9 cellular contexts compared by ENCODE assay signal in the genomic region with DNA sequence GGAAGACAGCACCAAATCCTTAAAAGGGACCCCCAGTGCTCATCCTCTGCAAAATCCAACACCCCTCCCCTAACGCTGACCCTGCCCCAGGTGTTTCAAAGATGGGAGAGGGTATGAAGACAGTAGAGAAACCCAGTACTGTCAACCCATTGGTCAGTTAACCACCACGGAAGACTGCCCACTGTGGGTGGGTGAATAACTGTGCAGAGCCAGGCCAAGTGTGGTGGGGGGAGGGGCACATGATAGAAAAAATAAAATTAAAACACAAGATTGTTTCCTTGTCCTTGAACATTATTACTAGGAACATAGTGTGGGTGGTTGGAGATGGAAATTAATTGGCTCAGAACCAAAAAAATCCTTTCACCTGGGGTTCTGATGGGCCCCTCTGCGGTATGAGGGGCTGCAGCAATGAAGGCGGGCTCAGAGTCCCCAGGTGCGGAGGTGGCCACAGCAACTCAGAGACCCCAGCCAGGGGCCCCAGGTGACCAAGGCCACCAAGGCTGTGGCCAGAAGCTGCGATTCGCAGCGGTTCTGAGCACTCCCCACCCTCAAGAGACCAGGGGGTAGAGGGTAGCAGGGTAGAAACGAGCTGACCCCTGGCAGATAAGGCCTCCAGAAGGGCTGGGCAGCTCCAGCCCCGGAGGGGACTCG. TPM values are rescaled to one million over a fixed set of nuclear protein-coding genes. Genes with fewer than 3 reads are reported as not detected.
A peak's percentile ranks its signal among the peaks of the same experiment; 100 is the strongest.
DNase-seq lines count a peak whose midpoint lies in the region; ATAC-seq, FAIRE-seq and TF ChIP-seq lines count a peak whose summit lies in the region.
"Had no signal": no experiment of that assay in that cellular context is flagged by ENCODE, and none has a peak within 500 bp of the region (broad histone marks: within the 10 kb centered on the region; RNA-seq: fewer than 3 reads in every experiment).

No MANE protein-coding gene starts in this region.

- H4K5ac ChIP-seq in H9 (ENCODE audit: insufficient read length, low read depth, low read length): no peak overlapping the region

- no peak overlapping the region for H3K23ac ChIP-seq in H9 (ENCODE audit: insufficient read length, low read depth, low read length)

- no peak overlapping the region for H2BK12ac ChIP-seq in H9 (ENCODE audit: insufficient read length, low read depth, low read length)

- no peaks in the 10 kb centered on the region; a peak in 1 of 5 replicates for H3K9me3 Mint-ChIP-seq in H9

- H3K4ac ChIP-seq in H9 (ENCODE audit: low read depth, low read length): no peak overlapping the region

- peak overlapping the region; percentile 86 to 92 (median 92) for H3K27ac Mint-ChIP-seq in H9

- H3K4me3 Mint-ChIP-seq in H9: peak overlapping the region; percentile 89 to 94

- peaks cover 19% of the 10 kb centered on the region for H3K79me1 ChIP-seq in H9 (ENCODE audit: insufficient read depth, low read depth, low read length, poor library complexity, severe bottlenecking)

- no peak overlapping the region for H2BK5ac ChIP-seq in H9 (ENCODE audit: insufficient read length, low read length)

- H3K9me3 ChIP-seq in H9 (ENCODE audit: control insufficient read depth, low read depth, low read length) (no peaks in the 10 kb centered on the region), gastroesophageal sphincter (no peaks in the 10 kb centered on the region), skeletal muscle satellite cell (replicated peaks; ENCODE audit: low read length) (no peaks in the 10 kb centered on the region)

- H3T11ph ChIP-seq in H9 (ENCODE audit: low read length): no peak overlapping the region

- H3K9ac ChIP-seq in H9 (ENCODE audit: extremely low read depth, insufficient read length, low read length) (peak overlapping the region; percentile 39), skeletal muscle satellite cell (ENCODE audit: low read depth, low read length) (peak overlapping the region; percentile 91)

- H4K8ac ChIP-seq in H9 (replicated peaks; ENCODE audit: insufficient read length, low read depth, low read length): no peak overlapping the region

- no peak for FAIRE-seq in frontal cortex (lab: Jason Lieb, UNC)

- peaks cover 13% of the 10 kb centered on the region for H3K23me2 ChIP-seq in H9 (ENCODE audit: insufficient read length, low read depth, low read length, poor library complexity, severe bottlenecking)

- H3K36me3 ChIP-seq in gastroesophageal sphincter: peaks cover 0 to 50% of the 10 kb centered on the region in 2 donors
- H3K36me3 ChIP-seq in skeletal muscle satellite cell (ENCODE audit: insufficient read depth, low read length): peaks cover 47% of the 10 kb centered on the region

- peaks cover 1% of the 10 kb centered on the region; the same call in 1 of the 2 replicates for H3K27me3 Mint-ChIP-seq in H9 (ENCODE audit: low read depth)

- H3K79me2 ChIP-seq in H9 (ENCODE audit: insufficient read depth, low read length): peaks cover 11% of the 10 kb centered on the region

- no peak overlapping the region for H2BK120ac ChIP-seq in H9 (ENCODE audit: low read depth, low read length, poor library complexity, severe bottlenecking)

- H3K4me2 ChIP-seq in H9 (ENCODE audit: insufficient read depth, insufficient read length, low read length) (peak overlapping the region; percentile 57), skeletal muscle satellite cell (ENCODE audit: low read length) (peak overlapping the region; percentile 95)

- peaks cover 43% of the 10 kb centered on the region in 2 experiments for H3K4me1 Mint-ChIP-seq in H9

- H2BK20ac ChIP-seq in H9 (ENCODE audit: low read depth, low read length, poor library complexity, severe bottlenecking): no peak overlapping the region

- no peak overlapping the region for H4K91ac ChIP-seq in H9 (ENCODE audit: insufficient read length, low read depth, low read length)

- no peak overlapping the region for H2BK15ac ChIP-seq in H9 (ENCODE audit: low read depth, low read length)

- H3K4me1 ChIP-seq in H9 (ENCODE audit: insufficient read depth, low read length): peaks cover 13% of the 10 kb centered on the region; the same call in 1 of the 2 replicates
- peaks cover 7 to 73% (median 42%) of the 10 kb centered on the region in 3 donors for H3K4me1 ChIP-seq in gastroesophageal sphincter
- peaks cover 49% of the 10 kb centered on the region for H3K4me1 ChIP-seq in skeletal muscle satellite cell (ENCODE audit: control insufficient read depth, insufficient read depth, low read length)

- TF ChIP-seq CTCF in H9 (conservative IDR thresholded peaks at IDR 0.05): no peak
- TF ChIP-seq CTCF in WI38 (IDR thresholded peaks at IDR 0.05; ENCODE audit: low read depth, low read length): 0 out of 2 replicates have a peak, but pooled peaks have one; percentile 15
- TF ChIP-seq CTCF in gastroesophageal sphincter (IDR thresholded peaks at IDR 0.05): peak in 1 of 4 experiments; percentile 11

- no peak overlapping the region for H3K27ac ChIP-seq in H9 (ENCODE audit: insufficient read length, low read depth, low read length)
- peak overlapping the region; percentile 86 to 98 (median 97) for H3K27ac ChIP-seq in gastroesophageal sphincter

- no peak overlapping the region for H2AK5ac ChIP-seq in H9 (ENCODE audit: insufficient read length, low read length)

- DNase-seq in H9: no peak
- DNase-seq in dedifferentiated amniotic fluid mesenchymal stem cell (ENCODE audit: extremely low spot score): no peak
- no peak for DNase-seq in NCI-H1436 (lab: John Stamatoyannopoulos, UW)
- no peak for DNase-seq in glomerular visceral epithelial cell (ENCODE audit: extremely low spot score)
- no peak for DNase-seq in frontal cortex (ENCODE audit: low spot score in 2 of 2)

- no peak for TF ChIP-seq POLR2A in gastroesophageal sphincter (IDR thresholded peaks at IDR 0.05)

- H2AFZ ChIP-seq in H9 (ENCODE audit: low read length): no peak overlapping the region

- H3K4me3 ChIP-seq in WI38 (ENCODE audit: low read depth, low read length) (peak overlapping the region; percentile 70), gastroesophageal sphincter (peak overlapping the region; percentile 85 to 96), skeletal muscle satellite cell (ENCODE audit: low read length) (peak overlapping the region; percentile 91)

- H3K14ac ChIP-seq in H9 (ENCODE audit: insufficient read depth, low read length): peak overlapping the region; percentile 24; the same call in 1 of the 2 replicates

- H4K20me1 ChIP-seq in H9 (ENCODE audit: control insufficient read depth, insufficient read depth, insufficient read length): no peaks in the 10 kb centered on the region

- no peak for TF ChIP-seq EP300 in gastroesophageal sphincter (IDR thresholded peaks at IDR 0.05)

- no peak for ATAC-seq in gastroesophageal sphincter

- WGBS in H9 (ENCODE audit: extremely low coverage, insufficient read length, low lambda C conversion rate): no CpG with 5 or more reads among the region's 11 CpGs
- 17 to 40% methylated on average over 1 to 4 of the region's 11 CpGs for WGBS in gastroesophageal sphincter (ENCODE audit: low coverage in 1 of 2), 2 donors

- H3K56ac ChIP-seq in H9 (ENCODE audit: insufficient read length, low read depth, low read length): no peak overlapping the region

- H3K36me3 Mint-ChIP-seq in H9 (ENCODE audit: insufficient read depth in 1 of 3, low read depth in 3 of 3): peaks cover 40 to 59% (median 50%) of the 10 kb centered on the region in 3 experiments

- peak overlapping the region; percentile 18 for H3K18ac ChIP-seq in H9 (ENCODE audit: insufficient read length, low read depth, low read length)

- H3K27me3 ChIP-seq in H9 (ENCODE audit: insufficient read depth, low read length) (no peaks in the 10 kb centered on the region), gastroesophageal sphincter (no peaks in the 10 kb centered on the region), skeletal muscle satellite cell (ENCODE audit: control insufficient read depth, insufficient read depth, low read length) (no peaks in the 10 kb centered on the region)

RNA-seq across cellular contexts. Expression of gene TNKS1BP1, which starts 1.1 kb away (rescaled TPM):
- 130 and 140 TPM in 2 replicates for total RNA-seq in H9 (2021)
- total RNA-seq in gastroesophageal sphincter: 100 to 1,000 TPM in 2 of 4 donors, 10 to 100 TPM in 2; 95.6 to 130 (median 108) TPM
- total RNA-seq in skeletal muscle satellite cell (2012; rRNA removed): 48.2 and 67.3 TPM in 2 replicates
- 20.0 TPM for total RNA-seq in frontal cortex

RNA-seq across cellular contexts. Expression of gene SSRP1, which starts 12.1 kb away (rescaled TPM):
- total RNA-seq in H9 (2021) (202 and 205 TPM in 2 replicates), gastroesophageal sphincter (100 to 1,000 TPM in 1 of 4 donors, 10 to 100 TPM in 3; 66.0 to 101 (median 79.8) TPM), frontal cortex (53.8 TPM)
- total RNA-seq in skeletal muscle satellite cell (2012; rRNA removed): 74.0 and 75.1 TPM in 2 replicates

RNA-seq across cellular contexts. Expression of gene P2RX3, which starts 14.5 kb away (rescaled TPM):
- total RNA-seq in H9 (2021) (0.15 and 0.22 TPM in 2 replicates), gastroesophageal sphincter (under 1 TPM in 1 of 4 donors, not detected in 3; 0.69 TPM), frontal cortex (not detected)
- not detected in 2 replicates for total RNA-seq in skeletal muscle satellite cell (2012; rRNA removed)
- total RNA-seq: activated CD8-positive, alpha-beta memory T cell treated with anti-CD3 and anti-CD28 coated beads for 36 hours had no signal

RNA-seq across cellular contexts. Expression of gene PRG3, which starts 57.3 kb away (rescaled TPM):
- total RNA-seq in H9 (2021): not detected in 2 replicates
- total RNA-seq in gastroesophageal sphincter: not detected
- total RNA-seq in skeletal muscle satellite cell (2012; rRNA removed): not detected in 2 replicates
- not detected for total RNA-seq in frontal cortex
- total RNA-seq: activated CD8-positive, alpha-beta memory T cell treated with anti-CD3 and anti-CD28 coated beads for 36 hours had no signal
